18 cellular contexts compared by ENCODE assay signal in genomic region chr10:77827383-77827782, GRCh38.
"Had no signal": no experiment of that assay in that cellular context is flagged by ENCODE, and none has a peak within 500 bp of the region (broad histone marks: within the 10 kb centered on the region; RNA-seq: fewer than 3 reads in every experiment).

No MANE protein-coding gene starts in this region.

- ATAC-seq: activated naive CD4-positive, alpha-beta T cell treated with anti-CD3 and anti-CD28 coated beads, Interleukin-2, amount 50 U/mL, for 72 hours; left lobe of liver; stimulated activated memory B cell treated with anti-CD40 and anti-IgM and Interleukin-4, amounts not matched to agents 10 μg/mL and 1 μg/mL and 100 μg/mL, for 72 hours had no signal

- H3K27me3 ChIP-seq: brain microvascular endothelial cell, ovary, tibial nerve, vagina had no signal

- H3K9me3 Mint-ChIP-seq: activated naive CD4-positive, alpha-beta T cell treated with anti-CD3 and anti-CD28 coated beads, Interleukin-2, amount 50 U/mL, for 72 hours; dendritic cell treated with granulocyte-macrophage colony-stimulating factor and Interleukin-4, amounts not matched to agents 40 ng/mL and 50 ng/mL, for 4 days; naive B cell; stimulated activated memory B cell treated with anti-CD40 and anti-IgM and Interleukin-4, amounts not matched to agents 10 μg/mL and 1 μg/mL and 100 μg/mL, for 72 hours had no signal

- H3K4me3 Mint-ChIP-seq: dendritic cell treated with granulocyte-macrophage colony-stimulating factor and Interleukin-4, amounts not matched to agents 40 ng/mL and 50 ng/mL, for 4 days; naive B cell; stimulated activated memory B cell treated with anti-CD40 and anti-IgM and Interleukin-4, amounts not matched to agents 10 μg/mL and 1 μg/mL and 100 μg/mL, for 72 hours had no signal

- DNase-seq: activated CD4-positive, alpha-beta T cell treated with anti-CD3 and anti-CD28 coated beads for 1 hour; activated CD4-positive, alpha-beta T cell treated with anti-CD3 and anti-CD28 coated beads, Interleukin-2, amount 50 U/mL, for 48 hours; activated CD8-positive, alpha-beta memory T cell treated with anti-CD3 and anti-CD28 coated beads, Interleukin-2, amount 50 U/mL, for 4 hours; activated gamma-delta T cell; activated T-cell treated with anti-CD3 and anti-CD28 coated beads, Interleukin-2, amount 50 U/mL, for 48 hours; anterior cingulate cortex; brain microvascular endothelial cell; islet precursor cell; mammary epithelial cell; naive B cell; ovary had no signal

- H3K36me3 ChIP-seq: ovary had no signal

- H3K36me3 Mint-ChIP-seq: activated naive CD4-positive, alpha-beta T cell treated with anti-CD3 and anti-CD28 coated beads, Interleukin-2, amount 50 U/mL, for 72 hours; naive B cell; stimulated activated memory B cell treated with anti-CD40 and anti-IgM and Interleukin-4, amounts not matched to agents 10 μg/mL and 1 μg/mL and 100 μg/mL, for 72 hours had no signal

- H3K9me3 ChIP-seq: ovary, tibial nerve, vagina had no signal

- H3K27me3 Mint-ChIP-seq: dendritic cell treated with granulocyte-macrophage colony-stimulating factor and Interleukin-4, amounts not matched to agents 40 ng/mL and 50 ng/mL, for 4 days; naive B cell; stimulated activated memory B cell treated with anti-CD40 and anti-IgM and Interleukin-4, amounts not matched to agents 10 μg/mL and 1 μg/mL and 100 μg/mL, for 72 hours had no signal

- H3K4me1 ChIP-seq: tibial nerve, vagina had no signal

- H3K27ac ChIP-seq: brain microvascular endothelial cell, epithelial cell of prostate, ovary, tibial nerve, vagina had no signal

- H3K4me3 ChIP-seq: ovary, tibial nerve, vagina had no signal

- H3K27ac Mint-ChIP-seq: activated naive CD4-positive, alpha-beta T cell treated with anti-CD3 and anti-CD28 coated beads, Interleukin-2, amount 50 U/mL, for 72 hours; dendritic cell treated with granulocyte-macrophage colony-stimulating factor and Interleukin-4, amounts not matched to agents 40 ng/mL and 50 ng/mL, for 4 days; naive B cell; stimulated activated memory B cell treated with anti-CD40 and anti-IgM and Interleukin-4, amounts not matched to agents 10 μg/mL and 1 μg/mL and 100 μg/mL, for 72 hours had no signal

- H3K4me1 Mint-ChIP-seq: naive B cell; stimulated activated memory B cell treated with anti-CD40 and anti-IgM and Interleukin-4, amounts not matched to agents 10 μg/mL and 1 μg/mL and 100 μg/mL, for 72 hours had no signal
